In genomic region chr7:117011419-117012260, GRCh38 we compare ENCODE assay signal across 1 cellular context.
A peak's percentile ranks its signal among the peaks of the same experiment; 100 is the strongest.
TF ChIP-seq lines count a peak whose summit lies in the region.

No MANE protein-coding gene starts in this region.

TF ChIP-seq in GM12878, 131 proteins besides CTCF, POLR2A, EP300 and RAD21 (continued from another document):
- peak; percentile 57; the same call in 1 of the 2 replicates for TF ChIP-seq GABPA (IDR thresholded peaks at IDR 0.05; ENCODE audit: low read depth)
- TF ChIP-seq WRNIP1 (IDR thresholded peaks at IDR 0.05; ENCODE audit: borderline replicate concordance, low read depth, low read length), result no peak
- TF ChIP-seq FOXK2 (IDR thresholded peaks at IDR 0.05), result no peak
- TF ChIP-seq PRDM15 (CRISPR knock-in tag; IDR thresholded peaks at IDR 0.05), result no peak
- TF ChIP-seq TARDBP (IDR thresholded peaks at IDR 0.05; ENCODE audit: borderline replicate concordance), result no peak
- TF ChIP-seq MYB (IDR thresholded peaks at IDR 0.05; ENCODE audit: borderline replicate concordance, low read depth, low read length), result no peak
- TF ChIP-seq REST (IDR thresholded peaks at IDR 0.05; ENCODE audit: low read depth, low read length), result no peak
- TF ChIP-seq SREBF2 (IDR thresholded peaks at IDR 0.05; ENCODE audit: low read length), result no peak
- no peak; the same call in none of the 2 replicates for TF ChIP-seq TBL1XR1 (IDR thresholded peaks at IDR 0.05; ENCODE audit: low read depth, low read length)
- no peak for TF ChIP-seq LARP7 (IDR thresholded peaks at IDR 0.05)
- TF ChIP-seq SIN3A (IDR thresholded peaks at IDR 0.05; ENCODE audit: low read depth, low read length), result no peak
- TF ChIP-seq PAX5 (IDR thresholded peaks at IDR 0.05; ENCODE audit: borderline replicate concordance, low read depth, low read length), result peak; percentile 86
- TF ChIP-seq ZNF687 (IDR thresholded peaks at IDR 0.05), result no peak
- peak; percentile 62 to 96 for TF ChIP-seq SRF (IDR thresholded peaks at IDR 0.05; ENCODE audit: low read depth in 2 of 2, low read length in 2 of 2)
- no peak for TF ChIP-seq ZBTB40 (IDR thresholded peaks at IDR 0.05; ENCODE audit: borderline replicate concordance)
- TF ChIP-seq CBX5 (IDR thresholded peaks at IDR 0.05; ENCODE audit: low read depth), result peak; percentile 48; the same call in 1 of the 2 replicates
- no peak for TF ChIP-seq E4F1 (IDR thresholded peaks at IDR 0.05; ENCODE audit: borderline replicate concordance, partially characterized antibody)
- peak; percentile 95 to 97 for TF ChIP-seq IKZF2 (IDR thresholded peaks at IDR 0.05)
- TF ChIP-seq ZSCAN29 (IDR thresholded peaks at IDR 0.05), result no peak
- peak; percentile 85 for TF ChIP-seq NBN (IDR thresholded peaks at IDR 0.05)
- TF ChIP-seq ZNF24 (IDR thresholded peaks at IDR 0.05), result no peak
- TF ChIP-seq USF2 (IDR thresholded peaks at IDR 0.05; ENCODE audit: borderline replicate concordance, low read depth, low read length), result no peak
- TF ChIP-seq EZH2 (IDR thresholded peaks at IDR 0.05; ENCODE audit: borderline replicate concordance, control insufficient read depth, low read depth, low read length), result no peak
- TF ChIP-seq ZBTB4 (CRISPR knock-in tag; IDR thresholded peaks at IDR 0.05), result 0 out of 2 replicates have a peak, but pooled peaks have one; percentile 54
- peak; percentile 93 for TF ChIP-seq MTA2 (IDR thresholded peaks at IDR 0.05; ENCODE audit: low read depth)
- TF ChIP-seq NR2C1 (IDR thresholded peaks at IDR 0.05), result no peak
- no peak for TF ChIP-seq HSF1 (IDR thresholded peaks at IDR 0.05; ENCODE audit: low read depth, low read length)
